8 cellular contexts compared by ENCODE assay signal in the genomic region with DNA sequence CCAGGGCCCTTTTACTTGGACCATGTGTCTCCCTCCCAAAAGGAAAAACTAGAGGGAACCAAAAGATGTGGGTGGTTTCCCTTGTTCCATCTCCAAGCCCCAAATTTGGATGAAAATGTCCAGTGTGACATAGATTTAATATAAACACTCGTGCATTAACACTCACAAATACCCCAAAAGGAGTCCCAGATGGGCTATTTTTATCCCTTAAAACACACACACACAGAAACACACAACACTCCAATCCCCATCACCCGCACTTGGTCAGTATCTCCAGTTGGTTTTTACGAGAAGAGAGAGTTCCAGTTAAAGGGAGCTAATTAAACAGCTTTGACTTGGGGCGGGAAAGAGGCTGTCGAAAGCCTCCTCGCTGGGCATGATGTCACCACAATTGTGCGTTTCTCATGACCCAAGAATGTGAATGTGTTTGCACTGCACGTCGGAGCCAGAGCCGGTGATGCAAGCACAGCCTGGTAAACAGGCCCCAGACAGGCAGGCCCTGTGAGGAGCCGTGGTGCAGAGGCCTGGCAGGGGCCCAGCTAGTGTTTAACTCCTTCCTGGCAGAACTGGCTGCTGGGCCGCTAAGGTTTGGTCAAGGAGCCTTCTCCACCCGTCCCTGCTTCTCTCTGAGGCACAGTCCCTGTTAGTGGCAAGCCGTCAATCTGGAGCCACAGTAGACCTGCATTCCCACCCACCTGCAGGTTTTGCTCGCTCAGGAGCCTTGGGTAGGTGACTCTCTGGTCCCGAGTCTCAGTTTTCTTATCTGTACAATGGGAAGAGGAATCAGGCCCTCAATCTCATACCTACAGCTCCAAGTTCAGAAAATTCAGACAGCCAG. TPM values are rescaled to one million over a fixed set of nuclear protein-coding genes. Genes with fewer than 3 reads are reported as not detected.
DNase-seq lines count a peak whose midpoint lies in the region; ATAC-seq, FAIRE-seq and TF ChIP-seq lines count a peak whose summit lies in the region.

No MANE protein-coding gene starts in this region.

- no peak for TF ChIP-seq POLR2A in K562 (conservative IDR thresholded peaks at IDR 0.05)
- no peak for TF ChIP-seq POLR2A in GM18505 (IDR thresholded peaks at IDR 0.05; ENCODE audit: borderline replicate concordance, extremely low read depth, insufficient read depth, insufficient read length)

- TF ChIP-seq EP300 in K562 (IDR thresholded peaks at IDR 0.05; ENCODE audit: low read length) = no peak

- intact Hi-C loops in K562 (cut with micrococcal nuclease) = no loop called here

- no peak for TF ChIP-seq CTCF in K562 (IDR thresholded peaks at IDR 0.05 in 2 of 3, conservative IDR thresholded peaks at IDR 0.05 in 1 of 3; ENCODE audit: insufficient read depth in 2 of 3, low read depth in 1 of 3, low read length in 3 of 3)

- no peaks in the 10 kb centered on the region for H3K9me1 ChIP-seq in K562 (ENCODE audit: control insufficient read depth, insufficient read depth, low read length)

- BruUV-seq in K562 (replicated peaks; lab: Mats Ljungman, UMichigan) = no TSS peak

- no peak overlapping the region; the same call in 1 of the 2 replicates for H3K4me2 ChIP-seq in K562 (ENCODE audit: insufficient read depth, low read length)
- peak overlapping the region; percentile 24 for H3K4me2 ChIP-seq in skeletal muscle satellite cell (ENCODE audit: low read length)

- peaks cover 4% of the 10 kb centered on the region; the same call in 1 of the 2 replicates for H3K4me1 ChIP-seq in HUES48 (ENCODE audit: control insufficient read depth, insufficient read depth, low read length)
- H3K4me1 ChIP-seq in K562 (replicated peaks in 1 of 2; ENCODE audit: control insufficient read depth in 2 of 2, insufficient read depth in 2 of 2, low read length in 2 of 2) = peaks cover 10 to 11% of the 10 kb centered on the region in 2 experiments; a peak in 3 of 5 replicates
- peaks cover 12% of the 10 kb centered on the region for H3K4me1 ChIP-seq in skeletal muscle satellite cell (ENCODE audit: control insufficient read depth, insufficient read depth, low read length)

- POLR2A ChIA-PET in K562 (lab: Yijun Ruan, JAX) = interaction anchor here (0.7 to 1.6 kb wide), 3 partner anchors 8 to 93 kb away, joined by 3 to 7 read pairs (median 3); no protein-coding TSS in a partner anchor

- no peaks in the 10 kb centered on the region for H4K20me1 ChIP-seq in K562 (replicated peaks; ENCODE audit: control insufficient read depth, insufficient read depth, low read length)

- no peak overlapping the region for H3K4me3 ChIP-seq in HUES48 (ENCODE audit: low read depth, low read length)
- H3K4me3 ChIP-seq in K562 = no peak overlapping the region
- no peak overlapping the region for H3K4me3 ChIP-seq in skeletal muscle satellite cell (ENCODE audit: low read length)

- CTCF ChIA-PET in K562 (lab: Yijun Ruan, JAX; ENCODE audit: low intra/inter-chr PET ratio) = no interaction called here

- WGBS in K562 (ENCODE audit: insufficient coverage, low coverage, missing lambda C conversion rate) = 40% methylated on average over 9 of the region's 16 CpGs

- FAIRE-seq in K562 (lab: Jason Lieb, UNC) = no peak

- H2AFZ ChIP-seq in K562 (ENCODE audit: low read depth, low read length) = 0 out of 2 replicates have a peak overlapping the region, but pooled peaks have one; percentile 45

- H3K9ac ChIP-seq in HUES48 (ENCODE audit: low read depth, low read length) = peak overlapping the region; percentile 25; the same call in 1 of the 2 replicates
- H3K9ac ChIP-seq in K562 (ENCODE audit: insufficient read depth in 1 of 2, low read depth in 2 of 2, low read length in 2 of 2) = peak overlapping the region in 1 of 2 experiments; percentile 52; a peak in 2 of 4 replicates
- peak overlapping the region; percentile 42 for H3K9ac ChIP-seq in skeletal muscle satellite cell (ENCODE audit: low read depth, low read length)

- peak overlapping the region; percentile 17 for H3K27ac ChIP-seq in HUES48 (ENCODE audit: low read depth, low read length)
- no peak overlapping the region for H3K27ac ChIP-seq in K562 (ENCODE audit: extremely low read depth, low read depth, low read length)

- H3K27me3 ChIP-seq in HUES48 (ENCODE audit: control insufficient read depth, insufficient read depth, low read length) (no peaks in the 10 kb centered on the region), K562 (ENCODE audit: control insufficient read depth in 2 of 2, insufficient read depth in 2 of 2, low read length in 2 of 2) (no peaks in the 10 kb centered on the region), skeletal muscle satellite cell (ENCODE audit: control insufficient read depth, insufficient read depth, low read length) (no peaks in the 10 kb centered on the region)

- in situ Hi-C loops in K562 (cut with MboI) = no loop called here

- H3K36me3 ChIP-seq in HUES48 (ENCODE audit: control insufficient read depth, insufficient read depth, low read length) = no peaks in the 10 kb centered on the region
- no peaks in the 10 kb centered on the region for H3K36me3 ChIP-seq in K562 (ENCODE audit: control insufficient read depth, insufficient read depth, low read length)
- no peaks in the 10 kb centered on the region for H3K36me3 ChIP-seq in skeletal muscle satellite cell (ENCODE audit: insufficient read depth, low read length)

- ATAC-seq in K562 (no peak), HG03139 (IDR thresholded peaks at IDR 0.05; ENCODE audit: unreplicated experiment) (no peak), GM18505 (IDR thresholded peaks at IDR 0.05; ENCODE audit: unreplicated experiment) (no peak)

- DNase-seq in A172 (ENCODE audit: low spot score) = peak; percentile 81
- DNase-seq in K562 (ENCODE audit: extremely low read depth in 1 of 4, low spot score in 3 of 4) = no peak
- peak; percentile 66 for DNase-seq in iPS-NIHi7 (ENCODE audit: extremely low spot score)
- DNase-seq in OCI-M2 (lab: John Stamatoyannopoulos, UW; ENCODE audit: unreplicated experiment) = no peak

- H3K79me2 ChIP-seq in K562 (ENCODE audit: control insufficient read depth, insufficient read depth, low read length) = no peaks in the 10 kb centered on the region

- H3K9me3 ChIP-seq in HUES48 (ENCODE audit: control insufficient read depth, insufficient read depth, low read length) (no peaks in the 10 kb centered on the region), K562 (replicated peaks; ENCODE audit: control insufficient read depth, insufficient read depth, low read depth, low read length) (no peaks in the 10 kb centered on the region), skeletal muscle satellite cell (replicated peaks; ENCODE audit: low read length) (no peaks in the 10 kb centered on the region)

- TF ChIP-seq RAD21 in K562 (CRISPR knock-in tag; conservative IDR thresholded peaks at IDR 0.05 in 1 of 2, IDR thresholded peaks at IDR 0.05 in 1 of 2) = no peak

RNA-seq across cellular contexts. Expression of gene SMTN, which starts 25.6 kb away (rescaled TPM):
- total RNA-seq in A172 (2014; rRNA removed; shearing (Covaris generic)) = 55.8 and 61.1 TPM in 2 replicates
- total RNA-seq in K562 (2011; cell fraction: chromatin; rRNA removed; ENCODE audit: low replicate concordance) = 49.3 and 111 TPM in 2 replicates
- total RNA-seq in K562 (2011; cell fraction: nucleolus; rRNA removed) = 49.2 and 65.0 TPM in 2 replicates
- total RNA-seq in K562 (2011; cell fraction: nucleoplasm; rRNA removed) = 48.8 and 58.2 TPM in 2 replicates
- total RNA-seq in K562 (2014; rRNA removed) (17.8 and 22.3 TPM in 2 replicates), K562 (2014; rRNA removed; fragmentation: Illumina TruSeq; extraction: Trizol) (8.8 and 11.1 TPM in 2 replicates), K562 (2015; rRNA removed; fragmentation: Illumina TruSeq; extraction: Trizol) (16.0 and 16.1 TPM in 2 replicates), K562 (2021) (39.9 and 41.1 TPM in 2 replicates)
- polyA plus RNA-seq in K562 (2011; rRNA removed) (7.7 and 13.7 TPM in 2 replicates), K562 (2014; fragmentation: Illumina TruSeq; extraction: Trizol) (17.6 and 28.4 TPM in 2 replicates), K562 (2014; fragmentation: Nextera tagmentation; extraction: Ambion mirVana) (1 to 10 TPM; 2.5 to 3.4 TPM), K562 (2014; rRNA removed) (20.6 and 25.5 TPM in 2 replicates)
- 9.0 and 10.3 TPM in 2 replicates for polyA plus RNA-seq in K562 (2011; cell fraction: cytosol; rRNA removed)
- polyA plus RNA-seq in K562 (2011; cell fraction: nucleus; rRNA removed) = 70.1 and 84.9 TPM in 2 replicates
- 22.9 and 23.5 TPM in 2 replicates for polyA plus RNA-seq in K562 (2012)
- polyA minus RNA-seq in K562 (2011; rRNA and poly(A)+ RNA removed) = 4.6 and 7.0 TPM in 2 replicates
- polyA minus RNA-seq in K562 (2011; cell fraction: cytosol; rRNA and poly(A)+ RNA removed) = 8.3 and 14.4 TPM in 2 replicates
- polyA minus RNA-seq in K562 (2011; cell fraction: nucleus; rRNA and poly(A)+ RNA removed) = 24.6 and 28.2 TPM in 2 replicates
- total RNA-seq in skeletal muscle satellite cell (2012; rRNA removed) = 175 and 203 TPM in 2 replicates

RNA-seq across cellular contexts. Expression of gene SELENOM, which starts 51.8 kb away (rescaled TPM):
- total RNA-seq in A172 (2014; rRNA removed; shearing (Covaris generic)) = 128 and 162 TPM in 2 replicates
- total RNA-seq in K562 (2011; cell fraction: chromatin; rRNA removed; ENCODE audit: low replicate concordance) = 7.3 and 13.3 TPM in 2 replicates
- total RNA-seq in K562 (2011; cell fraction: nucleolus; rRNA removed) = 15.5 and 16.3 TPM in 2 replicates
- 10.6 and 15.3 TPM in 2 replicates for total RNA-seq in K562 (2011; cell fraction: nucleoplasm; rRNA removed)
- 6.9 and 10.8 TPM in 2 replicates for total RNA-seq in K562 (2014; rRNA removed)
- total RNA-seq in K562 (2014; rRNA removed; fragmentation: Illumina TruSeq; extraction: Trizol) = 1.2 and 1.8 TPM in 2 replicates
- 3.7 and 4.1 TPM in 2 replicates for total RNA-seq in K562 (2015; rRNA removed; fragmentation: Illumina TruSeq; extraction: Trizol)
- total RNA-seq in K562 (2021) = 8.5 and 10.9 TPM in 2 replicates
- polyA plus RNA-seq in K562 (2011; rRNA removed) = 4.2 and 7.1 TPM in 2 replicates
- 19.5 and 31.1 TPM in 2 replicates for polyA plus RNA-seq in K562 (2011; cell fraction: cytosol; rRNA removed)
- 11.9 and 13.4 TPM in 2 replicates for polyA plus RNA-seq in K562 (2011; cell fraction: nucleus; rRNA removed)
- 6.7 and 19.8 TPM in 2 replicates for polyA plus RNA-seq in K562 (2012)
- 2.8 and 5.8 TPM in 2 replicates for polyA plus RNA-seq in K562 (2014; fragmentation: Illumina TruSeq; extraction: Trizol)
- polyA plus RNA-seq in K562 (2014; fragmentation: Nextera tagmentation; extraction: Ambion mirVana) = 1 to 10 TPM; 1.2 to 2.9 TPM
- polyA plus RNA-seq in K562 (2014; rRNA removed) = 10.0 and 10.6 TPM in 2 replicates
- 1.7 and 2.3 TPM in 2 replicates for polyA minus RNA-seq in K562 (2011; rRNA and poly(A)+ RNA removed)
- polyA minus RNA-seq in K562 (2011; cell fraction: cytosol; rRNA and poly(A)+ RNA removed) = 5.2 TPM in 1 of 2 replicates, not detected in the other
- polyA minus RNA-seq in K562 (2011; cell fraction: nucleus; rRNA and poly(A)+ RNA removed) = 5.5 and 9.0 TPM in 2 replicates
- total RNA-seq in skeletal muscle satellite cell (2012; rRNA removed) = 128 and 200 TPM in 2 replicates

Comparison
In these comparisons a context has a peak if more than half of its experiments do, and no peak if none do; other contexts are left out.
1. DNase-seq: peak in A172 (single experiment) and iPS-NIHi7 (single experiment); none in K562 (0 of 4) and OCI-M2 (single experiment).